ENCODE assay signal across 20 cellular contexts in the genomic region with DNA sequence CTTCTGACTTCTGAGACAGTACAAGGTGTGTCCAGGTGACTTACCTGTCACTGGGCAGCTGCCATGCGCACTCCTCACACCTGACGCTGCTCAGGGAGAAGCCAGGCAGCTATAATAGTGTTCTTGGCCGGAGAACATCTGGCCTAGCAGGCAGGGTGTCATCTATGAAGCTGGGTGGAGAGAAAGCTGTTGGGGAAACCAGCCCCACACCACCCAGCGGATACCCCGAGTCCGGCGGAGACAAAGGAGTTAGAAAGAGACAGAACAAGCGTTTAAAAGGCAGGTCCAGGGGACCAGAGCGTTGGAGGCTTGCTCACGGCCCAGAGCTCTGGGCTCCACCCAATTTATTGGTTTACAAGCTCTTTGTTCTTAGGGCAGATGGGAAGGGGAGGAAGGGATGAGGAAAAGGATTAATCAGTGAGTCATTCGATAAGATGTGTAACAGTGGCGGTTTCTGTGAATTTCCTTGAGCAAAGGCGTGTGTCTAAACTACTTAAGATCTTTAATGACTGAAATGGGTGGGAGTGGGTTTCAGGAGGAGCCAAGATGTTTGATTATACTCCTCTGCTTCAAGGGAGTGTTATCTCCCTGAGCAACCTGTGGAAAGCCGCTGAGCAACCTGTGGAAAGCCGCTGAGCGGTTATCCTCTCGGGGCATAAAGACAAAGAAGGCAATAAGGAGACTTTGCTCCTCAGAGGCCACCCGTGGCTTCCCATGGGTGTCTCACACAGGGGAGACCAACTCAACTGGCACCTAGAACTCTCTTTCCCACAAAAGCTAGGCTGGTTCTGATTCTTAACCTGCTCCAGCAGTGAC. TPM values are rescaled to one million over a fixed set of nuclear protein-coding genes. Genes with fewer than 3 reads are reported as not detected.
DNase-seq lines count a peak whose midpoint lies in the region; ATAC-seq, FAIRE-seq and TF ChIP-seq lines count a peak whose summit lies in the region.
"Had no signal": no experiment of that assay in that cellular context is flagged by ENCODE, and none has a peak within 500 bp of the region (broad histone marks: within the 10 kb centered on the region; RNA-seq: fewer than 3 reads in every experiment).

A gene with protein sequence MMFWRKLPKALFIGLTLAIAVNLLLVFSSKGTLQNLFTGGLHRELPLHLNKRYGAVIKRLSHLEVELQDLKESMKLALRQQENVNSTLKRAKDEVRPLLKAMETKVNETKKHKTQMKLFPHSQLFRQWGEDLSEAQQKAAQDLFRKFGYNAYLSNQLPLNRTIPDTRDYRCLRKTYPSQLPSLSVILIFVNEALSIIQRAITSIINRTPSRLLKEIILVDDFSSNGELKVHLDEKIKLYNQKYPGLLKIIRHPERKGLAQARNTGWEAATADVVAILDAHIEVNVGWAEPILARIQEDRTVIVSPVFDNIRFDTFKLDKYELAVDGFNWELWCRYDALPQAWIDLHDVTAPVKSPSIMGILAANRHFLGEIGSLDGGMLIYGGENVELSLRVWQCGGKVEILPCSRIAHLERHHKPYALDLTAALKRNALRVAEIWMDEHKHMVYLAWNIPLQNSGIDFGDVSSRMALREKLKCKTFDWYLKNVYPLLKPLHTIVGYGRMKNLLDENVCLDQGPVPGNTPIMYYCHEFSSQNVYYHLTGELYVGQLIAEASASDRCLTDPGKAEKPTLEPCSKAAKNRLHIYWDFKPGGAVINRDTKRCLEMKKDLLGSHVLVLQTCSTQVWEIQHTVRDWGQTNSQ (plus strand): TSS at position 580 of the 816 bp plus-strand sequence. CDS start 278 bp downstream, outside the sequence.

- intact Hi-C loops in dorsolateral prefrontal cortex (cut with DNase I) (no loop called here), left colon (cut with DNase I, micrococcal nuclease) (no loop called here)

- H3K4me3 ChIP-seq in HUES64 (ENCODE audit: low read length): peak within 1 kb of the TSS; percentile 37
- no peak within 1 kb of the TSS for H3K4me3 ChIP-seq in dorsolateral prefrontal cortex
- H3K4me3 ChIP-seq: ovary, vagina had no signal

- H3K36me3 ChIP-seq in HUES64 (ENCODE audit: insufficient read depth, low read length): no peaks in the 10 kb centered on the region
- H3K36me3 ChIP-seq: ovary, vagina had no signal

- H3K27ac ChIP-seq in HUES64 (ENCODE audit: low read depth, low read length) (peak within 1 kb of the TSS; percentile 90), dorsolateral prefrontal cortex (no peak within 1 kb of the TSS)
- H3K27ac ChIP-seq: ovary, RWPE1, vagina had no signal

- H3K27me3 ChIP-seq in HUES64 (ENCODE audit: insufficient read depth, low read length) (no peaks in the 10 kb centered on the region), dorsolateral prefrontal cortex (no peaks in the 10 kb centered on the region)
- H3K27me3 ChIP-seq: ovary, vagina had no signal

- TF ChIP-seq CTCF in dorsolateral prefrontal cortex (IDR thresholded peaks at IDR 0.05 in 54 of 56, conservative IDR thresholded peaks at IDR 0.05 in 2 of 56; ENCODE audit: low read depth in 1 of 56, partially characterized antibody in 56 of 56): no peak

- no peaks in the 10 kb centered on the region for H3K9me3 ChIP-seq in HUES64 (ENCODE audit: insufficient read depth, low read depth, low read length)
- H3K9me3 ChIP-seq: ovary, vagina had no signal

- DNase-seq in dorsolateral prefrontal cortex (no peak), left colon (peak; percentile 66 to 79), urothelium cell line (ENCODE audit: low spot score) (no peak), COR-L47 (lab: John Stamatoyannopoulos, UW) (no peak), GM19238 (ENCODE audit: insufficient read length, low spot score) (no peak)
- DNase-seq: activated CD4-positive, alpha-beta T cell treated with anti-CD3 and anti-CD28 coated beads, Interleukin-2, amount 10 ng/mL, durations not matched to agents 7 days and 5 days; activated CD8-positive, alpha-beta memory T cell treated with anti-CD3 and anti-CD28 coated beads, Interleukin-2, amount 50 U/mL, for 48 hours; activated naive CD4-positive, alpha-beta T cell; AML-193; amygdala; NCI-H1417 treated with DMSO at 0.1 percent for 48 hours; NCI-H345; ovary; stimulated activated CD4-positive, alpha-beta T cell treated with anti-CD3 and anti-CD28 coated beads, Interleukin-1b, Interleukin-23, amount 100 ng/mL, for 48 hours; stimulated activated naive CD8-positive, alpha-beta T cell treated with anti-CD3 and anti-CD28 coated beads, Interleukin-15, Interleukin-2, amounts not matched to agents 100 U/mL and 50 U/mL, for 24 hours had no signal

- FAIRE-seq in urothelium cell line (lab: Jason Lieb, UNC): peak; percentile 27

- ATAC-seq in left colon: peak; percentile 75
- no peak for ATAC-seq in GM21423 (IDR thresholded peaks at IDR 0.05; ENCODE audit: unreplicated experiment)
- ATAC-seq: stimulated activated naive CD8-positive, alpha-beta T cell treated with anti-CD3 and anti-CD28 coated beads, Interleukin-15, Interleukin-2, amounts not matched to agents 100 U/mL and 50 U/mL, for 24 hours had no signal

- 65% methylated on average over 18 of the region's 18 CpGs for WGBS in HUES64

- peak within 1 kb of the TSS; percentile 63 for H3K9ac ChIP-seq in HUES64 (ENCODE audit: low read depth, low read length)

- H3K4me1 ChIP-seq in HUES64 (ENCODE audit: insufficient read depth, low read length): peaks cover 40% of the 10 kb centered on the region
- H3K4me1 ChIP-seq: vagina had no signal

RNA-seq across cellular contexts. Expression of the gene that starts here (rescaled TPM):
- 1.8 TPM for polyA plus RNA-seq in HUES64 (2013, experiment 1 of 2)
- polyA plus RNA-seq in HUES64 (2013, experiment 2 of 2): 2.7 TPM
- 10 to 100 TPM; 20.9 to 58.0 (median 42.8) TPM for total RNA-seq in dorsolateral prefrontal cortex
- total RNA-seq in left colon: 10 to 100 TPM; 24.5 to 41.0 TPM
- total RNA-seq: myocyte had no signal

Comparison
In these comparisons a context has a peak if more than half of its experiments do, and no peak if none do; other contexts are left out.
1. DNase-seq: peak in left colon (2 of 2); none in dorsolateral prefrontal cortex (0 of 10), urothelium cell line (single experiment), COR-L47 (single experiment) and GM19238 (single experiment).